Comparison of ENCODE assay signal across 1 cellular context in the genomic region with DNA sequence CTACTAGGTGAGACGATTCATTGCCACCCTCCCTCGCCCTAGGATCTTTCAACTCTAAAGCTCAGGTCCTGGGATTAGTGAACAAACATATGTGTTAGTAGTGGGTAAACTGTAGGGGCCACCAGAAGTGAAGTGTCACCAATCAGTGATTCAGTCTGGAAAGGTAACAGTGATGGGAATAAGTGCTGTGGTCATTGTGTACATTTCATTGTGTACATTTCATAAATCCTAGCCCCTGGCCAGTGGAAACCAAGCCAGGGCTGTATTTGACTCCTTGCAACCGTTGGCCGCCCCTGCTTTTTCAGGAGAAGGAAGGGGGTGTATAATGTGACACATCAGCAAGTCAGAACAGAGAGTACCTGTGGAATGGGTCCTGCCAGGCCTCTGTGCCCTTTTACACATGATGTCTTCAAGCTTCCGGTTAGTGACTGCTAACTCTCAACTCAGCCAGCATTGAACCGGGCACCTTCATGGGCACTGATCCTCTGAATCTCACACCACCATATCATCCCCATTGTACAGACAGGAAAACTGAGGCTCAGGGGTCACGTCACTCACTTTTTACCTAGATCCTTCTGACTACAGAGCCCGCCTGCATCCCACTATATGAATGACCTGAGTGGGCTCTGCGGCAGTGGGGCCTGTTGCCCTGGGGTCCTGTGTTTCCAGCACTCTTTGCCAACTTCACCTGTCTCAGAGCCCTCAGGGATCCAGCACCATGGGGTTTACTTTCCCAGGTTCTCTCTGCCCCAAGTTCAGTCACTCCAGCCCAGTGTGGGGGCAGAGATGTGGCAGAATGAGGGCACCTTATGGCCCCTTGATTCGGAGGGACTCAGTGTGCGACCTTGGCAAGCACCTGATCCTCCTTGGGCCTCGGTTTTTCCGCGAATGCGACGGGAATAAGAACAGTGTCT.
TF ChIP-seq lines count a peak whose summit lies in the region.

No MANE protein-coding gene starts in this region.

TF ChIP-seq in HepG2, 621 proteins besides CTCF, POLR2A, EP300 and RAD21 (continued from another document and continues in another):
- no peak for TF ChIP-seq ZNF33A (CRISPR knock-in tag; IDR thresholded peaks at IDR 0.05; ENCODE audit: borderline replicate concordance)
- no peak for TF ChIP-seq THAP11 (CRISPR knock-in tag; IDR thresholded peaks at IDR 0.05)
- TF ChIP-seq ZNF235 (CRISPR knock-in tag; IDR thresholded peaks at IDR 0.05; ENCODE audit: borderline replicate concordance) = no peak
- no peak for TF ChIP-seq EED (CRISPR knock-in tag; IDR thresholded peaks at IDR 0.05)
- no peak for TF ChIP-seq ZNF563 (CRISPR knock-in tag; IDR thresholded peaks at IDR 0.05)
- TF ChIP-seq KDM1A (CRISPR knock-in tag; IDR thresholded peaks at IDR 0.05) = 0 out of 2 replicates have a peak, but pooled peaks have one; percentile 14
- no peak for TF ChIP-seq ZNF3 (CRISPR knock-in tag; IDR thresholded peaks at IDR 0.05)
- no peak for TF ChIP-seq ZNF431 (CRISPR knock-in tag; IDR thresholded peaks at IDR 0.05; ENCODE audit: borderline replicate concordance, low read depth)
- TF ChIP-seq, protein P1, sequence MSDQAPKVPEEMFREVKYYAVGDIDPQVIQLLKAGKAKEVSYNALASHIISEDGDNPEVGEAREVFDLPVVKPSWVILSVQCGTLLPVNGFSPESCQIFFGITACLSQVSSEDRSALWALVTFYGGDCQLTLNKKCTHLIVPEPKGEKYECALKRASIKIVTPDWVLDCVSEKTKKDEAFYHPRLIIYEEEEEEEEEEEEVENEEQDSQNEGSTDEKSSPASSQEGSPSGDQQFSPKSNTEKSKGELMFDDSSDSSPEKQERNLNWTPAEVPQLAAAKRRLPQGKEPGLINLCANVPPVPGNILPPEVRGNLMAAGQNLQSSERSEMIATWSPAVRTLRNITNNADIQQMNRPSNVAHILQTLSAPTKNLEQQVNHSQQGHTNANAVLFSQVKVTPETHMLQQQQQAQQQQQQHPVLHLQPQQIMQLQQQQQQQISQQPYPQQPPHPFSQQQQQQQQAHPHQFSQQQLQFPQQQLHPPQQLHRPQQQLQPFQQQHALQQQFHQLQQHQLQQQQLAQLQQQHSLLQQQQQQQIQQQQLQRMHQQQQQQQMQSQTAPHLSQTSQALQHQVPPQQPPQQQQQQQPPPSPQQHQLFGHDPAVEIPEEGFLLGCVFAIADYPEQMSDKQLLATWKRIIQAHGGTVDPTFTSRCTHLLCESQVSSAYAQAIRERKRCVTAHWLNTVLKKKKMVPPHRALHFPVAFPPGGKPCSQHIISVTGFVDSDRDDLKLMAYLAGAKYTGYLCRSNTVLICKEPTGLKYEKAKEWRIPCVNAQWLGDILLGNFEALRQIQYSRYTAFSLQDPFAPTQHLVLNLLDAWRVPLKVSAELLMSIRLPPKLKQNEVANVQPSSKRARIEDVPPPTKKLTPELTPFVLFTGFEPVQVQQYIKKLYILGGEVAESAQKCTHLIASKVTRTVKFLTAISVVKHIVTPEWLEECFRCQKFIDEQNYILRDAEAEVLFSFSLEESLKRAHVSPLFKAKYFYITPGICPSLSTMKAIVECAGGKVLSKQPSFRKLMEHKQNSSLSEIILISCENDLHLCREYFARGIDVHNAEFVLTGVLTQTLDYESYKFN (CRISPR knock-in tag; conservative IDR thresholded peaks at IDR 0.05) = 0 out of 2 replicates have a peak, but pooled peaks have one; percentile 18
- no peak for TF ChIP-seq FOXA1 (IDR thresholded peaks at IDR 0.05)
- peak; percentile 71 for TF ChIP-seq FOXA1 (CRISPR knock-in tag; IDR thresholded peaks at IDR 0.05)
- no peak for TF ChIP-seq SKI (IDR thresholded peaks at IDR 0.05; ENCODE audit: partially characterized antibody)
- TF ChIP-seq, protein P2, sequence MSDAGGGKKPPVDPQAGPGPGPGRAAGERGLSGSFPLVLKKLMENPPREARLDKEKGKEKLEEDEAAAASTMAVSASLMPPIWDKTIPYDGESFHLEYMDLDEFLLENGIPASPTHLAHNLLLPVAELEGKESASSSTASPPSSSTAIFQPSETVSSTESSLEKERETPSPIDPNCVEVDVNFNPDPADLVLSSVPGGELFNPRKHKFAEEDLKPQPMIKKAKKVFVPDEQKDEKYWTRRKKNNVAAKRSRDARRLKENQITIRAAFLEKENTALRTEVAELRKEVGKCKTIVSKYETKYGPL (CRISPR knock-in tag; IDR thresholded peaks at IDR 0.05) = no peak
- TF ChIP-seq, protein P3, sequence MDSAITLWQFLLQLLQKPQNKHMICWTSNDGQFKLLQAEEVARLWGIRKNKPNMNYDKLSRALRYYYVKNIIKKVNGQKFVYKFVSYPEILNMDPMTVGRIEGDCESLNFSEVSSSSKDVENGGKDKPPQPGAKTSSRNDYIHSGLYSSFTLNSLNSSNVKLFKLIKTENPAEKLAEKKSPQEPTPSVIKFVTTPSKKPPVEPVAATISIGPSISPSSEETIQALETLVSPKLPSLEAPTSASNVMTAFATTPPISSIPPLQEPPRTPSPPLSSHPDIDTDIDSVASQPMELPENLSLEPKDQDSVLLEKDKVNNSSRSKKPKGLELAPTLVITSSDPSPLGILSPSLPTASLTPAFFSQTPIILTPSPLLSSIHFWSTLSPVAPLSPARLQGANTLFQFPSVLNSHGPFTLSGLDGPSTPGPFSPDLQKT (CRISPR knock-in tag; IDR thresholded peaks at IDR 0.05; ENCODE audit: borderline replicate concordance) = no peak
- no peak for TF ChIP-seq CREB1 (IDR thresholded peaks at IDR 0.05)
- TF ChIP-seq CREB1 (CRISPR knock-in tag; IDR thresholded peaks at IDR 0.05) = no peak
- TF ChIP-seq NAIF1 (CRISPR knock-in tag; IDR thresholded peaks at IDR 0.05; ENCODE audit: borderline replicate concordance) = no peak
- TF ChIP-seq ZNF256 (CRISPR knock-in tag; conservative IDR thresholded peaks at IDR 0.05) = no peak
- TF ChIP-seq, protein P4, sequence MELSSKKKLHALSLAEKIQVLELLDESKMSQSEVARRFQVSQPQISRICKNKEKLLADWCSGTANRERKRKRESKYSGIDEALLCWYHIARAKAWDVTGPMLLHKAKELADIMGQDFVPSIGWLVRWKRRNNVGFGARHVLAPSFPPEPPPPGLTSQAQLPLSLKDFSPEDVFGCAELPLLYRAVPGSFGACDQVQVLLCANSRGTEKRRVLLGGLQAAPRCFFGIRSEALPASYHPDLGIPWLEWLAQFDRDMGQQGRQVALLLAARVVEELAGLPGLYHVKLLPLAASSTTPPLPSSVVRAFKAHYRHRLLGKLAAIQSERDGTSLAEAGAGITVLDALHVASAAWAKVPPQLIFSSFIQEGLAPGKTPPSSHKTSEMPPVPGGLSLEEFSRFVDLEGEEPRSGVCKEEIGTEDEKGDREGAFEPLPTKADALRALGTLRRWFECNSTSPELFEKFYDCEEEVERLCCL (CRISPR knock-in tag; IDR thresholded peaks at IDR 0.05; ENCODE audit: borderline replicate concordance) = no peak
- no peak for TF ChIP-seq KDM6A (CRISPR knock-in tag; IDR thresholded peaks at IDR 0.05; ENCODE audit: low read depth)
- no peak for TF ChIP-seq MEIS2 (CRISPR knock-in tag; IDR thresholded peaks at IDR 0.05)
- TF ChIP-seq FOXA3 (CRISPR knock-in tag; IDR thresholded peaks at IDR 0.05) = peak; percentile 51
- TF ChIP-seq, protein P5, sequence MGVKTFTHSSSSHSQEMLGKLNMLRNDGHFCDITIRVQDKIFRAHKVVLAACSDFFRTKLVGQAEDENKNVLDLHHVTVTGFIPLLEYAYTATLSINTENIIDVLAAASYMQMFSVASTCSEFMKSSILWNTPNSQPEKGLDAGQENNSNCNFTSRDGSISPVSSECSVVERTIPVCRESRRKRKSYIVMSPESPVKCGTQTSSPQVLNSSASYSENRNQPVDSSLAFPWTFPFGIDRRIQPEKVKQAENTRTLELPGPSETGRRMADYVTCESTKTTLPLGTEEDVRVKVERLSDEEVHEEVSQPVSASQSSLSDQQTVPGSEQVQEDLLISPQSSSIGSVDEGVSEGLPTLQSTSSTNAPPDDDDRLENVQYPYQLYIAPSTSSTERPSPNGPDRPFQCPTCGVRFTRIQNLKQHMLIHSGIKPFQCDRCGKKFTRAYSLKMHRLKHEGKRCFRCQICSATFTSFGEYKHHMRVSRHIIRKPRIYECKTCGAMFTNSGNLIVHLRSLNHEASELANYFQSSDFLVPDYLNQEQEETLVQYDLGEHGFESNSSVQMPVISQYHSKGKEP (CRISPR knock-in tag; IDR thresholded peaks at IDR 0.05) = no peak
- no peak for TF ChIP-seq NCOA1 (CRISPR knock-in tag; IDR thresholded peaks at IDR 0.05)
- TF ChIP-seq, protein P6, sequence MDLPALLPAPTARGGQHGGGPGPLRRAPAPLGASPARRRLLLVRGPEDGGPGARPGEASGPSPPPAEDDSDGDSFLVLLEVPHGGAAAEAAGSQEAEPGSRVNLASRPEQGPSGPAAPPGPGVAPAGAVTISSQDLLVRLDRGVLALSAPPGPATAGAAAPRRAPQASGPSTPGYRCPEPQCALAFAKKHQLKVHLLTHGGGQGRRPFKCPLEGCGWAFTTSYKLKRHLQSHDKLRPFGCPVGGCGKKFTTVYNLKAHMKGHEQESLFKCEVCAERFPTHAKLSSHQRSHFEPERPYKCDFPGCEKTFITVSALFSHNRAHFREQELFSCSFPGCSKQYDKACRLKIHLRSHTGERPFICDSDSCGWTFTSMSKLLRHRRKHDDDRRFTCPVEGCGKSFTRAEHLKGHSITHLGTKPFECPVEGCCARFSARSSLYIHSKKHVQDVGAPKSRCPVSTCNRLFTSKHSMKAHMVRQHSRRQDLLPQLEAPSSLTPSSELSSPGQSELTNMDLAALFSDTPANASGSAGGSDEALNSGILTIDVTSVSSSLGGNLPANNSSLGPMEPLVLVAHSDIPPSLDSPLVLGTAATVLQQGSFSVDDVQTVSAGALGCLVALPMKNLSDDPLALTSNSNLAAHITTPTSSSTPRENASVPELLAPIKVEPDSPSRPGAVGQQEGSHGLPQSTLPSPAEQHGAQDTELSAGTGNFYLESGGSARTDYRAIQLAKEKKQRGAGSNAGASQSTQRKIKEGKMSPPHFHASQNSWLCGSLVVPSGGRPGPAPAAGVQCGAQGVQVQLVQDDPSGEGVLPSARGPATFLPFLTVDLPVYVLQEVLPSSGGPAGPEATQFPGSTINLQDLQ (CRISPR knock-in tag; IDR thresholded peaks at IDR 0.05) = no peak
- no peak for TF ChIP-seq ATRX (CRISPR knock-in tag; IDR thresholded peaks at IDR 0.05; ENCODE audit: borderline replicate concordance)
- no peak for TF ChIP-seq ZNF143 (CRISPR knock-in tag; IDR thresholded peaks at IDR 0.05)
- TF ChIP-seq, protein P7, sequence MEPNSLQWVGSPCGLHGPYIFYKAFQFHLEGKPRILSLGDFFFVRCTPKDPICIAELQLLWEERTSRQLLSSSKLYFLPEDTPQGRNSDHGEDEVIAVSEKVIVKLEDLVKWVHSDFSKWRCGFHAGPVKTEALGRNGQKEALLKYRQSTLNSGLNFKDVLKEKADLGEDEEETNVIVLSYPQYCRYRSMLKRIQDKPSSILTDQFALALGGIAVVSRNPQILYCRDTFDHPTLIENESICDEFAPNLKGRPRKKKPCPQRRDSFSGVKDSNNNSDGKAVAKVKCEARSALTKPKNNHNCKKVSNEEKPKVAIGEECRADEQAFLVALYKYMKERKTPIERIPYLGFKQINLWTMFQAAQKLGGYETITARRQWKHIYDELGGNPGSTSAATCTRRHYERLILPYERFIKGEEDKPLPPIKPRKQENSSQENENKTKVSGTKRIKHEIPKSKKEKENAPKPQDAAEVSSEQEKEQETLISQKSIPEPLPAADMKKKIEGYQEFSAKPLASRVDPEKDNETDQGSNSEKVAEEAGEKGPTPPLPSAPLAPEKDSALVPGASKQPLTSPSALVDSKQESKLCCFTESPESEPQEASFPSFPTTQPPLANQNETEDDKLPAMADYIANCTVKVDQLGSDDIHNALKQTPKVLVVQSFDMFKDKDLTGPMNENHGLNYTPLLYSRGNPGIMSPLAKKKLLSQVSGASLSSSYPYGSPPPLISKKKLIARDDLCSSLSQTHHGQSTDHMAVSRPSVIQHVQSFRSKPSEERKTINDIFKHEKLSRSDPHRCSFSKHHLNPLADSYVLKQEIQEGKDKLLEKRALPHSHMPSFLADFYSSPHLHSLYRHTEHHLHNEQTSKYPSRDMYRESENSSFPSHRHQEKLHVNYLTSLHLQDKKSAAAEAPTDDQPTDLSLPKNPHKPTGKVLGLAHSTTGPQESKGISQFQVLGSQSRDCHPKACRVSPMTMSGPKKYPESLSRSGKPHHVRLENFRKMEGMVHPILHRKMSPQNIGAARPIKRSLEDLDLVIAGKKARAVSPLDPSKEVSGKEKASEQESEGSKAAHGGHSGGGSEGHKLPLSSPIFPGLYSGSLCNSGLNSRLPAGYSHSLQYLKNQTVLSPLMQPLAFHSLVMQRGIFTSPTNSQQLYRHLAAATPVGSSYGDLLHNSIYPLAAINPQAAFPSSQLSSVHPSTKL (CRISPR knock-in tag; IDR thresholded peaks at IDR 0.05) = peak; percentile 31; the same call in 1 of the 2 replicates
- no peak for TF ChIP-seq SRF (IDR thresholded peaks at IDR 0.05; ENCODE audit: low read depth, low read length)
- TF ChIP-seq, protein P8, sequence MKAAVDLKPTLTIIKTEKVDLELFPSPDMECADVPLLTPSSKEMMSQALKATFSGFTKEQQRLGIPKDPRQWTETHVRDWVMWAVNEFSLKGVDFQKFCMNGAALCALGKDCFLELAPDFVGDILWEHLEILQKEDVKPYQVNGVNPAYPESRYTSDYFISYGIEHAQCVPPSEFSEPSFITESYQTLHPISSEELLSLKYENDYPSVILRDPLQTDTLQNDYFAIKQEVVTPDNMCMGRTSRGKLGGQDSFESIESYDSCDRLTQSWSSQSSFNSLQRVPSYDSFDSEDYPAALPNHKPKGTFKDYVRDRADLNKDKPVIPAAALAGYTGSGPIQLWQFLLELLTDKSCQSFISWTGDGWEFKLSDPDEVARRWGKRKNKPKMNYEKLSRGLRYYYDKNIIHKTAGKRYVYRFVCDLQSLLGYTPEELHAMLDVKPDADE (CRISPR knock-in tag; IDR thresholded peaks at IDR 0.05) = no peak
- TF ChIP-seq, protein P9, sequence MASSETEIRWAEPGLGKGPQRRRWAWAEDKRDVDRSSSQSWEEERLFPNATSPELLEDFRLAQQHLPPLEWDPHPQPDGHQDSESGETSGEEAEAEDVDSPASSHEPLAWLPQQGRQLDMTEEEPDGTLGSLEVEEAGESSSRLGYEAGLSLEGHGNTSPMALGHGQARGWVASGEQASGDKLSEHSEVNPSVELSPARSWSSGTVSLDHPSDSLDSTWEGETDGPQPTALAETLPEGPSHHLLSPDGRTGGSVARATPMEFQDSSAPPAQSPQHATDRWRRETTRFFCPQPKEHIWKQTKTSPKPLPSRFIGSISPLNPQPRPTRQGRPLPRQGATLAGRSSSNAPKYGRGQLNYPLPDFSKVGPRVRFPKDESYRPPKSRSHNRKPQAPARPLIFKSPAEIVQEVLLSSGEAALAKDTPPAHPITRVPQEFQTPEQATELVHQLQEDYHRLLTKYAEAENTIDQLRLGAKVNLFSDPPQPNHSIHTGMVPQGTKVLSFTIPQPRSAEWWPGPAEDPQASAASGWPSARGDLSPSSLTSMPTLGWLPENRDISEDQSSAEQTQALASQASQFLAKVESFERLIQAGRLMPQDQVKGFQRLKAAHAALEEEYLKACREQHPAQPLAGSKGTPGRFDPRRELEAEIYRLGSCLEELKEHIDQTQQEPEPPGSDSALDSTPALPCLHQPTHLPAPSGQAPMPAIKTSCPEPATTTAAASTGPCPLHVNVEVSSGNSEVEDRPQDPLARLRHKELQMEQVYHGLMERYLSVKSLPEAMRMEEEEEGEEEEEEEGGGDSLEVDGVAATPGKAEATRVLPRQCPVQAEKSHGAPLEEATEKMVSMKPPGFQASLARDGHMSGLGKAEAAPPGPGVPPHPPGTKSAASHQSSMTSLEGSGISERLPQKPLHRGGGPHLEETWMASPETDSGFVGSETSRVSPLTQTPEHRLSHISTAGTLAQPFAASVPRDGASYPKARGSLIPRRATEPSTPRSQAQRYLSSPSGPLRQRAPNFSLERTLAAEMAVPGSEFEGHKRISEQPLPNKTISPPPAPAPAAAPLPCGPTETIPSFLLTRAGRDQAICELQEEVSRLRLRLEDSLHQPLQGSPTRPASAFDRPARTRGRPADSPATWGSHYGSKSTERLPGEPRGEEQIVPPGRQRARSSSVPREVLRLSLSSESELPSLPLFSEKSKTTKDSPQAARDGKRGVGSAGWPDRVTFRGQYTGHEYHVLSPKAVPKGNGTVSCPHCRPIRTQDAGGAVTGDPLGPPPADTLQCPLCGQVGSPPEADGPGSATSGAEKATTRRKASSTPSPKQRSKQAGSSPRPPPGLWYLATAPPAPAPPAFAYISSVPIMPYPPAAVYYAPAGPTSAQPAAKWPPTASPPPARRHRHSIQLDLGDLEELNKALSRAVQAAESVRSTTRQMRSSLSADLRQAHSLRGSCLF (CRISPR knock-in tag; IDR thresholded peaks at IDR 0.05; ENCODE audit: borderline replicate concordance) = no peak
- no peak for TF ChIP-seq PPARG (CRISPR knock-in tag; conservative IDR thresholded peaks at IDR 0.05)
